Comparison of ENCODE assay signal across 10 cellular contexts in the genomic region with DNA sequence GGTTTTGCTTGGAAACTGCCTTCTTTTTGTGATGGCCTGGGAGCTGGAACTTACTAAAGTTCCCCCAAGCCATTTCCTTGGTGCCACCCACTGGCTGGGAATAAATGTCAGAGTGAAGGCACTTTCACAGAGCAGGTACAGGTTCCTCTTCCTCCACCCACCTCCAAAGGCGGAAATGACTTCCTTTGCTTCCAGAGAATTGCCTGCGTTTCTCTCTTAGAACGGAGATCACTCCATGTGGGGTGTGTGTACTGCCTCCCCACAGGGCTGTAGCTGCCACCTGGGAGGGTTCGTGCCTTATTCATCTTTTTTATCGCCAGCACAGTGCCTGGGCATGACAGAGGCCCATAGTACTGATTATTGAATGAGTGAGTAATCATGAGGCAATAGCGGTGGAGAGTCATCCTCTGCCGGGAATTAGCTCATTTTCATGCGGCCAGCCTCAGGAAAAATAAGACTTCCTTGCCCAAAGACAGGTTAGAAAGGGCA. TPM values are rescaled to one million over a fixed set of nuclear protein-coding genes. Genes with fewer than 3 reads are reported as not detected.
DNase-seq lines count a peak whose midpoint lies in the region; TF ChIP-seq lines count a peak whose summit lies in the region.
"Had no signal": no experiment of that assay in that cellular context is flagged by ENCODE, and none has a peak within 500 bp of the region (broad histone marks: within the 10 kb centered on the region; RNA-seq: fewer than 3 reads in every experiment).

No MANE protein-coding gene starts in this region.

- H3K4me2 ChIP-seq in PC-9, result peak overlapping the region; percentile 54

- no peaks in the 10 kb centered on the region for H3K9me2 ChIP-seq in PC-9 (ENCODE audit: insufficient read depth)

- peaks cover 14% of the 10 kb centered on the region for H3K4me1 Mint-ChIP-seq in osteocyte (ENCODE audit: unreplicated experiment)

- peaks cover 38% of the 10 kb centered on the region for H3F3A ChIP-seq in PC-9 (ENCODE audit: insufficient read depth, low read depth)

- WGBS in esophagus squamous epithelium, 2 donors, result 42 to 46% methylated on average over 3 to 6 of the region's 8 CpGs

- TF ChIP-seq POLR2A in esophagus squamous epithelium (IDR thresholded peaks at IDR 0.05), result no peak

- peak overlapping the region; percentile 57 for H3K27ac Mint-ChIP-seq in osteocyte (ENCODE audit: unreplicated experiment)
- H3K27ac Mint-ChIP-seq: activated CD8-positive, alpha-beta T cell treated with anti-CD3 and anti-CD28 coated beads for 36 hours; memory B cell had no signal

- H3K27me3 ChIP-seq in PC-9 (ENCODE audit: insufficient read depth, low read depth), result no peaks in the 10 kb centered on the region
- H3K27me3 ChIP-seq in esophagus squamous epithelium, result no peaks in the 10 kb centered on the region

- H3K27me3 Mint-ChIP-seq in osteocyte (ENCODE audit: unreplicated experiment), result no peaks in the 10 kb centered on the region
- H3K27me3 Mint-ChIP-seq: activated CD8-positive, alpha-beta T cell treated with anti-CD3 and anti-CD28 coated beads for 36 hours; memory B cell had no signal

- no peaks in the 10 kb centered on the region for H4K20me1 ChIP-seq in PC-9 (ENCODE audit: insufficient read depth)

- BruUV-seq in PC-9 (replicated peaks; lab: Mats Ljungman, UMichigan), result no TSS peak

- intact Hi-C loops in PC-9 (cut with micrococcal nuclease; ENCODE audit: unreplicated experiment) (no loop called here), esophagus squamous epithelium (cut with DNase I) (no loop called here)

- DNase-seq in ELR (ENCODE audit: low read depth) (peak; percentile 97), PC-9 (peak; percentile 69 to 94), esophagus squamous epithelium (lab: John Stamatoyannopoulos, UW) (no peak), osteocyte (ENCODE audit: extremely low spot score, unreplicated experiment) (no peak), NOMO-1 (lab: John Stamatoyannopoulos, UW; ENCODE audit: unreplicated experiment in 2 of 2) (no peak), HuH-7 (ENCODE audit: low spot score) (no peak)
- no peak for DNase-seq in stimulated activated CD4-positive, alpha-beta T cell treated with anti-CD3 and anti-CD28 coated beads, Interleukin-4, amount 100 ng/mL, for 1 hour
- no peak for DNase-seq in stimulated activated CD4-positive, alpha-beta T cell treated with anti-CD3 and anti-CD28 coated beads, Interleukin-2, amount 100 ng/mL, for 48 hours
- DNase-seq: activated CD8-positive, alpha-beta T cell treated with anti-CD3 and anti-CD28 coated beads for 36 hours had no signal

- H3K4me1 ChIP-seq in PC-9 (replicated peaks; ENCODE audit: insufficient read depth) (peaks cover 50% of the 10 kb centered on the region), esophagus squamous epithelium (peaks cover 3 to 68% (median 11%) of the 10 kb centered on the region in 3 donors)

- no peaks in the 10 kb centered on the region for H3K9me3 ChIP-seq in PC-9 (ENCODE audit: insufficient read depth, low read depth)
- no peaks in the 10 kb centered on the region for H3K9me3 ChIP-seq in esophagus squamous epithelium

- H2AFZ ChIP-seq in PC-9, result no peak overlapping the region

- no peaks in the 10 kb centered on the region for H3K9me3 Mint-ChIP-seq in osteocyte (ENCODE audit: unreplicated experiment)
- H3K9me3 Mint-ChIP-seq: activated CD8-positive, alpha-beta T cell treated with anti-CD3 and anti-CD28 coated beads for 36 hours; memory B cell had no signal

- H3K36me3 ChIP-seq in PC-9 (ENCODE audit: low read depth) (no peaks in the 10 kb centered on the region), esophagus squamous epithelium (peaks cover 0 to 4% (median 0%) of the 10 kb centered on the region in 3 donors)

- TF ChIP-seq CTCF in PC-9 (conservative IDR thresholded peaks at IDR 0.05) (no peak), esophagus squamous epithelium (IDR thresholded peaks at IDR 0.05) (no peak), osteocyte (IDR thresholded peaks at IDR 0.05) (no peak)

- CTCF ChIA-PET in PC-9 (lab: Charles Lee), result interaction anchor here (0.6 to 0.8 kb wide), 3 partner anchors 50 to 341 kb away, joined by 3 to 4 read pairs (median 4); no protein-coding TSS in a partner anchor

- H3K4me3 ChIP-seq in PC-9, result peak overlapping the region; percentile 8; the same call in 1 of the 2 replicates
- no peak overlapping the region for H3K4me3 ChIP-seq in esophagus squamous epithelium

- H3K4me3 Mint-ChIP-seq in osteocyte (ENCODE audit: unreplicated experiment), result no peak overlapping the region
- H3K4me3 Mint-ChIP-seq: activated CD8-positive, alpha-beta T cell treated with anti-CD3 and anti-CD28 coated beads for 36 hours; memory B cell had no signal

- H3K27ac ChIP-seq in PC-9, result peak overlapping the region; percentile 85
- H3K27ac ChIP-seq in esophagus squamous epithelium, result peak overlapping the region; percentile 57 to 88 (median 84)

- no peaks in the 10 kb centered on the region for H3K79me2 ChIP-seq in PC-9 (ENCODE audit: low read depth)

- POLR2A ChIA-PET in PC-9 (lab: Charles Lee; ENCODE audit: unreplicated experiment), result interaction anchor here (0.7 kb wide), 1 partner anchor 60 kb away, joined by 6 read pairs; no protein-coding TSS in a partner anchor

- no peaks in the 10 kb centered on the region for H3K36me3 Mint-ChIP-seq in osteocyte (ENCODE audit: unreplicated experiment)

RNA-seq across cellular contexts. Expression of a gene that starts 32.2 kb away (rescaled TPM):
- total RNA-seq in PC-9 (2021) (2.5 and 2.7 TPM in 2 replicates), esophagus squamous epithelium (100 to 1,000 TPM in 1 of 4 donors, 10 to 100 TPM in 3; 15.8 to 103 (median 51.4) TPM), osteocyte (0.89 and 1.6 TPM in 2 replicates)

RNA-seq across cellular contexts. Expression of a gene that starts 59.2 kb away (rescaled TPM):
- 126 and 161 TPM in 2 replicates for total RNA-seq in PC-9 (2021)
- total RNA-seq in esophagus squamous epithelium, result 10 to 100 TPM; 51.2 to 83.4 (median 63.4) TPM
- 88.0 and 91.7 TPM in 2 replicates for total RNA-seq in osteocyte

RNA-seq across cellular contexts. Expression of a gene that starts 59.2 kb away (rescaled TPM):
- total RNA-seq in PC-9 (2021), result 42.1 and 45.9 TPM in 2 replicates
- total RNA-seq in esophagus squamous epithelium, result 10 to 100 TPM; 18.3 to 42.2 (median 28.6) TPM
- 41.6 and 41.8 TPM in 2 replicates for total RNA-seq in osteocyte

Comparison
In these comparisons a context has a peak if more than half of its experiments do, and no peak if none do; other contexts are left out.
1. DNase-seq: peak in ELR (single experiment) and PC-9 (2 of 2); none in esophagus squamous epithelium (single experiment), osteocyte (single experiment), stimulated activated CD4-positive, alpha-beta T cell treated with anti-CD3 and anti-CD28 coated beads, Interleukin-4, amount 100 ng/mL, for 1 hour (single experiment), NOMO-1 (0 of 2), stimulated activated CD4-positive, alpha-beta T cell treated with anti-CD3 and anti-CD28 coated beads, Interleukin-2, amount 100 ng/mL, for 48 hours (0 of 2) and HuH-7 (single experiment).